9 cellular contexts compared by ENCODE assay signal in the genomic region with DNA sequence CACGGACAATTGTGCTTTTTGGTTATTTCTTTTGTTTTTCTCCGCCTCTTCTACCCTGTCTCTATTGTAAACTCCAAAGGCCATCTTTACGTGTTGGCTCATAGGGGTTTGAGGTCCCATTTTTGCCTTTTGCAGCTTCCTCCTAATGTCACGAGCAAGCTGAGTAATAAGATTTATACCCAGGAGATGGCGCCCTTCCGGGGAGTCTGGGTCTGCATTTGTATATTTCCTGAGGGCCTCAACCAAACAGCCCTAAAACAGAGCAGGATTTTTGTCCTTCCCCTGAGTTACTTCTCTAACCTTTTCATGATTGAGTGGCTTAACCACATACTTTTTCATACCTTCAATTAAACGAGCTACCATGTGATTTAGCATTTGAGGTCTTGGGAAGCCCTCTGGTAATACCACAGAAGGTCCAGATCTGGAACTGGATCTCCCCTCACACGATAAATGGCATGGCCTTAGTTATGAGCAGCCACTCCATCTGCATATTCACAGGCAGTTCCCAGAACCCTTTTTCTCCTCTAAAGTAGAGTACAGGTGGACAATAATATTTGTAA. TPM values are rescaled to one million over a fixed set of nuclear protein-coding genes. Genes with fewer than 3 reads are reported as not detected.
DNase-seq lines count a peak whose midpoint lies in the region; ATAC-seq, FAIRE-seq and TF ChIP-seq lines count a peak whose summit lies in the region.
"Had no signal": no experiment of that assay in that cellular context is flagged by ENCODE, and none has a peak within 500 bp of the region (broad histone marks: within the 10 kb centered on the region; RNA-seq: fewer than 3 reads in every experiment).

No MANE protein-coding gene starts in this region.

- intact Hi-C loops in testis (cut with DNase I; ENCODE audit: low total_unique reads): no loop called here

- no peak for TF ChIP-seq POLR2A in testis (IDR thresholded peaks at IDR 0.05)

- H3K4me2 ChIP-seq in OCI-LY1 (ENCODE audit: low read length): no peak overlapping the region

- FAIRE-seq in GM19239 (lab: Jason Lieb, UNC): no peak

- H3K9me2 ChIP-seq in OCI-LY1 (ENCODE audit: low read depth, low read length): no peaks in the 10 kb centered on the region

- H3K9me3 ChIP-seq in OCI-LY1 (ENCODE audit: low read length): no peaks in the 10 kb centered on the region
- H3K9me3 ChIP-seq in testis: no peaks in the 10 kb centered on the region

- H3K36me3 ChIP-seq in OCI-LY1 (ENCODE audit: insufficient read depth, low read length): no peaks in the 10 kb centered on the region
- no peaks in the 10 kb centered on the region for H3K36me3 ChIP-seq in testis (ENCODE audit: low read depth, missing control alignments)

- H3K27me3 ChIP-seq in OCI-LY1 (ENCODE audit: insufficient read depth, low read length) (no peaks in the 10 kb centered on the region), testis (no peaks in the 10 kb centered on the region)

- no peaks in the 10 kb centered on the region for H3F3A ChIP-seq in OCI-LY1 (ENCODE audit: insufficient read depth, low read length)

- H3K4me3 ChIP-seq in OCI-LY1 (ENCODE audit: low read depth, low read length, poor library complexity, severe bottlenecking): no peak overlapping the region
- H3K4me3 ChIP-seq in testis: no peak overlapping the region
- H3K4me3 ChIP-seq: SK-N-MC had no signal

- H3K9ac ChIP-seq in OCI-LY1 (ENCODE audit: low read length): no peak overlapping the region

- H3K27ac ChIP-seq in OCI-LY1 (ENCODE audit: low read depth, low read length, poor library complexity, severe bottlenecking) (no peak overlapping the region), testis (no peak overlapping the region)
- H3K27ac ChIP-seq: SK-N-MC had no signal

- H3K4me1 ChIP-seq in OCI-LY1 (ENCODE audit: insufficient read depth, low read length, severe bottlenecking): no peaks in the 10 kb centered on the region
- H3K4me1 ChIP-seq in testis: no peaks in the 10 kb centered on the region

- ATAC-seq in HG03342 (IDR thresholded peaks at IDR 0.05; ENCODE audit: unreplicated experiment): no peak

- H3K79me2 ChIP-seq in OCI-LY1 (ENCODE audit: insufficient read depth, low read length): no peaks in the 10 kb centered on the region

- TF ChIP-seq CTCF in OCI-LY1 (IDR thresholded peaks at IDR 0.05; ENCODE audit: low read length) (peak; percentile 56; the same call in 1 of the 2 replicates), testis (IDR thresholded peaks at IDR 0.05) (no peak)

- H2AFZ ChIP-seq in OCI-LY1 (ENCODE audit: low read length): no peak overlapping the region

- peak in 2 of 3 donors; percentile 10 to 26 for DNase-seq in stimulated activated CD4-positive, alpha-beta T cell treated with anti-CD3 and anti-CD28 coated beads, Interleukin-12 subunit alpha, Interleukin-12 subunit beta, amount 100 ng/mL, for 48 hours (ENCODE audit: low read depth in 2 of 3, low spot score in 1 of 3)
- no peak for DNase-seq in stimulated activated CD4-positive, alpha-beta T cell treated with anti-CD3 and anti-CD28 coated beads, Interleukin-4, amount 100 ng/mL, for 1 hour
- DNase-seq in dermis blood vessel endothelial cell (peak; percentile 53), testis (peak; percentile 16), retina (no peak), GM19239 (ENCODE audit: insufficient read length, low spot score) (no peak)

- no peaks in the 10 kb centered on the region for H4K20me1 ChIP-seq in OCI-LY1 (ENCODE audit: insufficient read depth, low read length)

- WGBS in testis, 2 donors: 62 to 67% methylated on average over 8 of the region's 8 CpGs

RNA-seq across cellular contexts. Expression of gene CFAP95, which starts 11.2 kb away (rescaled TPM):
- total RNA-seq in dermis blood vessel endothelial cell (not detected in 2 replicates), testis (10 to 100 TPM in 1 of 2 donors, 1 to 10 TPM in 1; 4.7 to 10.3 TPM)
- polyA plus RNA-seq in testis (ENCODE audit: insufficient read depth, low read depth, low replicate concordance): 41.1 TPM

RNA-seq across cellular contexts. Expression of gene PTAR1, which starts 49.6 kb away (rescaled TPM):
- total RNA-seq in dermis blood vessel endothelial cell (52.8 and 78.1 TPM in 2 replicates), testis (10 to 100 TPM; 68.8 to 72.2 TPM)
- polyA plus RNA-seq in testis (ENCODE audit: insufficient read depth, low read depth, low replicate concordance): 27.0 TPM

Comparison
In these comparisons a context has a peak if more than half of its experiments do, and no peak if none do; other contexts are left out.
1. DNase-seq: peak in stimulated activated CD4-positive, alpha-beta T cell treated with anti-CD3 and anti-CD28 coated beads, Interleukin-12 subunit alpha, Interleukin-12 subunit beta, amount 100 ng/mL, for 48 hours (2 of 3), dermis blood vessel endothelial cell (single experiment) and testis (single experiment); none in stimulated activated CD4-positive, alpha-beta T cell treated with anti-CD3 and anti-CD28 coated beads, Interleukin-4, amount 100 ng/mL, for 1 hour (single experiment), retina (single experiment) and GM19239 (single experiment).